ENCODE assay signal across 33 cellular contexts in genomic region chr2:62913311-62913710, GRCh38.
"Had no signal": no experiment of that assay in that cellular context is flagged by ENCODE, and none has a peak within 500 bp of the region (broad histone marks: within the 10 kb centered on the region; RNA-seq: fewer than 3 reads in every experiment).

No MANE protein-coding gene starts in this region.

- H3K27me3 ChIP-seq: MG63 had no signal

- H3K4me3 ChIP-seq: MG63 had no signal

- DNase-seq: Karpas-422, Kasumi-1, MG63, MM.1S, MV-4-11, NCI-H1048, NCI-H1092, NCI-H1092 treated with DMSO at 0.1 percent for 48 hours, NCI-H1105, NCI-H1105 treated with DMSO at 0.1 percent for 48 hours, NCI-H1417 treated with DMSO at 0.1 percent for 48 hours, NCI-H1436, NCI-H1436 treated with DMSO at 0.1 percent for 48 hours, NCI-H1694, NCI-H1694 treated with DMSO at 0.1 percent for 48 hours, NCI-H187, NCI-H187 treated with DMSO at 0.1 percent for 48 hours, NCI-H1930, NCI-H2029, NCI-H2029 treated with DMSO at 0.1 percent for 48 hours, NCI-H2081, NCI-H2081 treated with DMSO at 0.1 percent for 48 hours, NCI-H2107, NCI-H2171, NCI-H2171 treated with DMSO at 0.1 percent for 48 hours, NCI-H2227 treated with DMSO at 0.1 percent for 48 hours, NCI-H226, NCI-H345, NCI-H446, NCI-H446 treated with DMSO at 0.1 percent for 48 hours, NCI-H510A, NCI-H510A treated with DMSO at 0.1 percent for 48 hours, NCI-H524 had no signal

- H3K9me3 ChIP-seq: MG63 had no signal

- H3K36me3 ChIP-seq: MG63 had no signal
